In the genomic region with DNA sequence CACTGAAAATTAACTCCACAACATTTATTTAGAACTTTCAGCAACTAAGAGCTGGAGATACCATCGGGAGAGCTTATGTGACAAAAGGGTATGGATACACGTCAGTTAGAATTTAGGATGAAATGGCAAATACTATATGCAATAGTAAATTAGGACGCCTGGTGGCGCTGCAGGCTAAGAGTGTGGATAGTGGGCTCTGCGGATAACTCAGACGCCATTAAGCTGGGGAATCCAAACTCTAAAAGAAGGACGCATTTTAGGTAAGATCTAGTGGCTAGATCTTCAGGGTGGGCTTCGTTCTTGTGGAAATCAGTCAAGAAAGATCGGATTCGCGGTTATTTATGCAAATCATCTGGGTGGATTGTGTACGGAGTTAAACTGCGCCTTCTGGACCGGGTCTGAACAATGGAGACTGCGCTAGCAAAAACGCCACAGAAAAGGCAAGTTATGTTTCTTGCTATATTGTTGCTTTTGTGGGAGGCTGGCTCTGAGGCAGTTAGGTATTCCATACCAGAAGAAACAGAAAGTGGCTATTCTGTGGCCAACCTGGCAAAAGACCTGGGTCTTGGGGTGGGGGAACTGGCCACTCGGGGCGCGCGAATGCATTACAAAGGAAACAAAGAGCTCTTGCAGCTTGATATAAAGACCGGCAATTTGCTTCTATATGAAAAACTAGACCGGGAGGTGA, we compare ENCODE assay signal across 8 cellular contexts. TPM values are rescaled to one million over a fixed set of nuclear protein-coding genes. Genes with fewer than 3 reads are reported as not detected.
DNase-seq lines count a peak whose midpoint lies in the region; ATAC-seq, FAIRE-seq and TF ChIP-seq lines count a peak whose summit lies in the region.

Gene PCDHB5, plus strand, starts transcription at position 177 of the 688 bp plus-strand sequence. Its CDS starts 229 bp downstream, at position 406.

- in situ Hi-C loops in astrocyte of the spinal cord (cut with HindIII; ENCODE audit: low sequenced_read_pairs), result no loop called here

- no peak within 1 kb of the TSS for H3K27ac Mint-ChIP-seq in Caco-2 (ENCODE audit: unreplicated experiment)

- no peak within 1 kb of the TSS for H3K27ac ChIP-seq in liver (ENCODE audit: low read depth in 1 of 2, low read length in 2 of 2)

- no peak within 1 kb of the TSS for H3K9ac ChIP-seq in liver (ENCODE audit: low read depth in 1 of 2, low read length in 2 of 2)

- no peak for TF ChIP-seq POLR2A in NB4 (IDR thresholded peaks at IDR 0.05; ENCODE audit: extremely low read depth, insufficient read length)

- H3K27me3 ChIP-seq in liver (ENCODE audit: control insufficient read depth in 4 of 4, insufficient read depth in 4 of 4, low read length in 3 of 4) (peaks cover 0 to 7% (median 0%) of the 10 kb centered on the region in 4 donors), Caco-2 (replicated peaks; ENCODE audit: control insufficient read depth, insufficient read depth, low read length) (no peaks in the 10 kb centered on the region)

- no TSS peak for BruUV-seq in Caco-2 (replicated peaks; lab: Mats Ljungman, UMichigan)

- peak; percentile 78 for FAIRE-seq in D721Med (lab: Jason Lieb, UNC)

- no peaks in the 10 kb centered on the region for H3K4me1 Mint-ChIP-seq in Caco-2 (ENCODE audit: low read depth, unreplicated experiment)

- H3K9me3 ChIP-seq in liver (ENCODE audit: control insufficient read depth in 4 of 4, low read length in 3 of 4), result peaks cover 4 to 30% (median 15%) of the 10 kb centered on the region in 4 donors
- peaks cover 7% of the 10 kb centered on the region; the same call in 1 of the 2 replicates for H3K9me3 ChIP-seq in Caco-2

- TF ChIP-seq CTCF in D721Med (IDR thresholded peaks at IDR 0.05; ENCODE audit: insufficient read depth, missing control alignments) (no peak), NB4 (IDR thresholded peaks at IDR 0.05; ENCODE audit: low read depth, low read length) (peak; percentile 32), astrocyte of the spinal cord (IDR thresholded peaks at IDR 0.05; ENCODE audit: low read depth, low read length) (no peak), liver (IDR thresholded peaks at IDR 0.05; ENCODE audit: low read depth, low read length, missing input control) (peak; percentile 19), Caco-2 (IDR thresholded peaks at IDR 0.05; ENCODE audit: insufficient read depth in 1 of 2, low read depth in 1 of 2, low read length in 1 of 2, severe bottlenecking in 1 of 2, unreplicated experiment in 1 of 2) (no peak)

- H3K36me3 ChIP-seq in liver (ENCODE audit: control insufficient read depth in 4 of 4, insufficient read depth in 3 of 4, low read depth in 1 of 4, low read length in 3 of 4) (no peaks in the 10 kb centered on the region), Caco-2 (ENCODE audit: control insufficient read depth, insufficient read depth, low read length) (no peaks in the 10 kb centered on the region)

- POLR2A ChIA-PET in Caco-2 (lab: Charles Lee), result no interaction called here

- peaks cover 28% of the 10 kb centered on the region for H3K9me3 Mint-ChIP-seq in Caco-2 (ENCODE audit: unreplicated experiment)

- intact Hi-C loops in posterior vena cava (cut with DNase I) (no loop called here), Caco-2 (cut with micrococcal nuclease; ENCODE audit: unreplicated experiment) (no loop called here)

- no peaks in the 10 kb centered on the region for H3K36me3 Mint-ChIP-seq in Caco-2 (ENCODE audit: insufficient read depth, unreplicated experiment)

- peak; percentile 35 to 49 for TF ChIP-seq RAD21 in liver (IDR thresholded peaks at IDR 0.05)

- ATAC-seq in HG03571 (IDR thresholded peaks at IDR 0.05; ENCODE audit: unreplicated experiment), result no peak

- DNase-seq in D721Med (ENCODE audit: insufficient read length, low spot score) (no peak), NB4 (ENCODE audit: low read depth) (peak; percentile 12), astrocyte of the spinal cord (ENCODE audit: low read depth, low spot score) (peak; percentile 5), posterior vena cava (ENCODE audit: low spot score) (no peak), Caco-2 (no peak), AML-193 (lab: John Stamatoyannopoulos, UW) (no peak)

- CTCF ChIA-PET in Caco-2 (lab: Charles Lee), result no interaction called here

- H3K4me3 ChIP-seq in NB4 (ENCODE audit: low read depth, low read length) (no peak within 1 kb of the TSS), astrocyte of the spinal cord (ENCODE audit: low read depth, low read length) (peak within 1 kb of the TSS; percentile 35), liver (ENCODE audit: low read depth in 1 of 3, low read length in 3 of 3) (peak within 1 kb of the TSS; percentile 28 to 80 (median 41)), Caco-2 (ENCODE audit: low read depth, low read length) (no peak within 1 kb of the TSS)

- no peak within 1 kb of the TSS for H3K4me3 Mint-ChIP-seq in Caco-2 (ENCODE audit: unreplicated experiment)

- WGBS in liver, result 19% methylated on average over 22 of the region's 22 CpGs

- H3K4me1 ChIP-seq in liver (ENCODE audit: control insufficient read depth in 4 of 4, insufficient read depth in 4 of 4, low read length in 3 of 4) (no peaks in the 10 kb centered on the region), Caco-2 (no peaks in the 10 kb centered on the region)

- no peaks in the 10 kb centered on the region for H3K27me3 Mint-ChIP-seq in Caco-2 (ENCODE audit: insufficient read depth, unreplicated experiment)

TF ChIP-seq in liver, 16 proteins besides CTCF, POLR2A, EP300 and RAD21:
- no peak for TF ChIP-seq HNF4G (IDR thresholded peaks at IDR 0.05)
- TF ChIP-seq YY1 (IDR thresholded peaks at IDR 0.05), result peak; percentile 59
- TF ChIP-seq HNF4A (conservative IDR thresholded peaks at IDR 0.05), result no peak
- no peak for TF ChIP-seq EGR1 (IDR thresholded peaks at IDR 0.05; ENCODE audit: low read depth in 2 of 2)

RNA-seq across cellular contexts. Expression of gene PCDHB5, which starts in this region (rescaled TPM):
- total RNA-seq in liver, result under 1 TPM; 0.42 TPM
- under 1 TPM; 0.17 to 0.33 TPM for polyA plus RNA-seq in liver
- 1 to 10 TPM; 2.8 to 3.1 TPM for total RNA-seq in posterior vena cava
- total RNA-seq in Caco-2 (2022), result not detected in 2 replicates

Comparison
In these comparisons a context has a peak if more than half of its experiments do, and no peak if none do; other contexts are left out.
1. DNase-seq: peak in NB4 (single experiment) and astrocyte of the spinal cord (single experiment); none in D721Med (single experiment), posterior vena cava (single experiment), Caco-2 (0 of 2) and AML-193 (0 of 2).
2. CTCF ChIP-seq: peak in NB4 (single experiment) and liver (single experiment); none in D721Med (single experiment), astrocyte of the spinal cord (single experiment) and Caco-2 (0 of 2).
3. H3K4me3 ChIP-seq: peak in astrocyte of the spinal cord (single experiment) and liver (3 of 3); none in NB4 (single experiment) and Caco-2 (single experiment).